In genomic region chr6:31826793-31827285, GRCh38 we compare ENCODE assay signal across 8 cellular contexts. TPM values are rescaled to one million over a fixed set of nuclear protein-coding genes. Genes with fewer than 3 reads are reported as not detected.
A peak's percentile ranks its signal among the peaks of the same experiment; 100 is the strongest.
DNase-seq lines count a peak whose midpoint lies in the region; ATAC-seq and TF ChIP-seq lines count a peak whose summit lies in the region.

No MANE protein-coding gene starts in this region.

- in situ Hi-C loops in GM23248 (cut with MboI), result no loop called here

- 1 to 2% methylated on average over 13 of the region's 13 CpGs for WGBS in GM23248 (ENCODE audit: low coverage in 1 of 2, low lambda C conversion rate in 2 of 2, missing lambda C conversion rate in 2 of 2), 2 experiments

- TF ChIP-seq CTCF in Caco-2 (IDR thresholded peaks at IDR 0.05; ENCODE audit: insufficient read depth in 1 of 2, low read depth in 1 of 2, low read length in 1 of 2, severe bottlenecking in 1 of 2, unreplicated experiment in 1 of 2) (no peak), RWPE1 (conservative IDR thresholded peaks at IDR 0.05; ENCODE audit: low read depth) (no peak)

- no peaks in the 10 kb centered on the region for H3K36me3 ChIP-seq in Caco-2 (ENCODE audit: control insufficient read depth, insufficient read depth, low read length)
- H3K36me3 ChIP-seq in GM23248 (ENCODE audit: low read depth), result no peaks in the 10 kb centered on the region

- no peaks in the 10 kb centered on the region for H4K20me1 ChIP-seq in GM23248 (ENCODE audit: insufficient read depth)

- H3K9me3 ChIP-seq in Caco-2, result no peaks in the 10 kb centered on the region
- no peaks in the 10 kb centered on the region for H3K9me3 ChIP-seq in GM23248 (ENCODE audit: low read depth)

- H3K27ac ChIP-seq in GM23248 (peak overlapping the region; percentile 91), RWPE1 (peak overlapping the region; percentile 95), layer of hippocampus (ENCODE audit: low read depth, low read length) (peak overlapping the region; percentile 100)

- H3K27ac Mint-ChIP-seq in Caco-2 (ENCODE audit: unreplicated experiment), result peak overlapping the region; percentile 99
- H3K27ac Mint-ChIP-seq in central memory CD8-positive, alpha-beta T cell (ENCODE audit: low read depth), result peak overlapping the region; percentile 92
- H3K27ac Mint-ChIP-seq in stimulated activated naive CD8-positive, alpha-beta T cell treated with anti-CD3 and anti-CD28 coated beads, Interleukin-15, amount 100 ng/mL, for 72 hours, result peak overlapping the region; percentile 97

- H3K4me1 ChIP-seq in Caco-2 (peaks cover 39% of the 10 kb centered on the region), GM23248 (ENCODE audit: insufficient read depth) (peaks cover 22% of the 10 kb centered on the region)

- DNase-seq in Caco-2, result peak in 1 of 2 experiments; percentile 76
- peak; percentile 91 for DNase-seq in GM23248
- DNase-seq in RWPE1 (ENCODE audit: low spot score), result peak; percentile 81
- DNase-seq in central memory CD8-positive, alpha-beta T cell (ENCODE audit: low spot score in 2 of 2), result no peak
- DNase-seq in stimulated activated naive CD8-positive, alpha-beta T cell treated with anti-CD3 and anti-CD28 coated beads, Interleukin-15, amount 100 ng/mL, for 72 hours, result no peak
- no peak for DNase-seq in NCI-H748 treated with DMSO at 0.1 percent for 48 hours (lab: John Stamatoyannopoulos, UW)

- CTCF ChIA-PET in Caco-2 (lab: Charles Lee) (interaction anchor here (0.7 to 1.2 kb wide), 6 partner anchors 12 to 146 kb away, joined by 3 to 9 read pairs (median 4); partner anchors contain the start of genes LSM2 and LY6G5C), RWPE1 (lab: Yijun Ruan, JAX) (interaction anchor here (0.7 kb wide), 1 partner anchor 1587 kb away, joined by 4 read pairs; no protein-coding TSS in a partner anchor)

- H3K27me3 ChIP-seq in Caco-2 (replicated peaks; ENCODE audit: control insufficient read depth, insufficient read depth, low read length) (no peaks in the 10 kb centered on the region), GM23248 (replicated peaks; ENCODE audit: insufficient read depth) (no peaks in the 10 kb centered on the region), layer of hippocampus (ENCODE audit: control insufficient read depth, insufficient read depth, low read length) (no peaks in the 10 kb centered on the region)

- ATAC-seq in central memory CD8-positive, alpha-beta T cell (replicated peaks; ENCODE audit: extremely low read depth, poor library complexity, severe bottlenecking), result no peak
- peak; percentile 21 for ATAC-seq in stimulated activated naive CD8-positive, alpha-beta T cell treated with anti-CD3 and anti-CD28 coated beads, Interleukin-15, amount 100 ng/mL, for 72 hours
- ATAC-seq in HG03045 (IDR thresholded peaks at IDR 0.05; ENCODE audit: unreplicated experiment), result no peak

- intact Hi-C loops in Caco-2 (cut with micrococcal nuclease; ENCODE audit: unreplicated experiment), result loop anchor here (1.0 to 5.0 kb wide), 4 partner anchors 21 to 160 kb away; partner anchors contain the start of genes CLIC1, CSNK2B, LSM2 and LY6G5B

- H3K9me3 Mint-ChIP-seq in Caco-2 (ENCODE audit: unreplicated experiment), result no peaks in the 10 kb centered on the region
- no peaks in the 10 kb centered on the region for H3K9me3 Mint-ChIP-seq in central memory CD8-positive, alpha-beta T cell
- H3K9me3 Mint-ChIP-seq in stimulated activated naive CD8-positive, alpha-beta T cell treated with anti-CD3 and anti-CD28 coated beads, Interleukin-15, amount 100 ng/mL, for 72 hours, result no peaks in the 10 kb centered on the region

- no peaks in the 10 kb centered on the region for H3K27me3 Mint-ChIP-seq in Caco-2 (ENCODE audit: insufficient read depth, unreplicated experiment)
- H3K27me3 Mint-ChIP-seq in central memory CD8-positive, alpha-beta T cell, result no peaks in the 10 kb centered on the region
- no peaks in the 10 kb centered on the region for H3K27me3 Mint-ChIP-seq in stimulated activated naive CD8-positive, alpha-beta T cell treated with anti-CD3 and anti-CD28 coated beads, Interleukin-15, amount 100 ng/mL, for 72 hours

- peaks cover 10% of the 10 kb centered on the region for H3K4me1 Mint-ChIP-seq in Caco-2 (ENCODE audit: low read depth, unreplicated experiment)
- H3K4me1 Mint-ChIP-seq in central memory CD8-positive, alpha-beta T cell, result peaks cover 32% of the 10 kb centered on the region
- peaks cover 55% of the 10 kb centered on the region for H3K4me1 Mint-ChIP-seq in stimulated activated naive CD8-positive, alpha-beta T cell treated with anti-CD3 and anti-CD28 coated beads, Interleukin-15, amount 100 ng/mL, for 72 hours

- peaks cover 55% of the 10 kb centered on the region for H3K79me2 ChIP-seq in GM23248 (ENCODE audit: insufficient read depth)

- POLR2A ChIA-PET in Caco-2 (lab: Charles Lee) (interaction anchor here (0.6 to 3.4 kb wide), 35 partner anchors 9 to 1565 kb away, joined by 3 to 79 read pairs (median 4); partner anchors contain the start of genes ABHD16A, APOM, BAG6 and CFB), RWPE1 (lab: Yijun Ruan, JAX; ENCODE audit: low non-redundant PET) (interaction anchor here (0.6 to 1.6 kb wide), 4 partner anchors 8 to 21 kb away, joined by 3 to 32 read pairs (median 6); partner anchors contain the start of genes HSPA1A, HSPA1L and LSM2)

- TSS peak; percentile 87 for BruUV-seq in Caco-2 (replicated peaks; lab: Mats Ljungman, UMichigan)

- peaks cover 43% of the 10 kb centered on the region for H3K36me3 Mint-ChIP-seq in Caco-2 (ENCODE audit: insufficient read depth, unreplicated experiment)
- peaks cover 11% of the 10 kb centered on the region for H3K36me3 Mint-ChIP-seq in central memory CD8-positive, alpha-beta T cell (ENCODE audit: insufficient read depth)

- peak overlapping the region; percentile 96 for H3K4me3 Mint-ChIP-seq in Caco-2 (ENCODE audit: unreplicated experiment)
- H3K4me3 Mint-ChIP-seq in central memory CD8-positive, alpha-beta T cell, result peak overlapping the region; percentile 88
- peak overlapping the region; percentile 89 to 90 for H3K4me3 Mint-ChIP-seq in stimulated activated naive CD8-positive, alpha-beta T cell treated with anti-CD3 and anti-CD28 coated beads, Interleukin-15, amount 100 ng/mL, for 72 hours

- peak overlapping the region; percentile 87 for H3K4me2 ChIP-seq in GM23248 (ENCODE audit: unreplicated experiment)

- peak overlapping the region; percentile 86 for H2AFZ ChIP-seq in GM23248

- H3K4me3 ChIP-seq in Caco-2 (ENCODE audit: low read depth, low read length), result peak overlapping the region; percentile 25
- peak overlapping the region; percentile 72 for H3K4me3 ChIP-seq in GM23248

- peak overlapping the region; percentile 85 for H3K9ac ChIP-seq in GM23248

- peaks cover 24% of the 10 kb centered on the region for H3F3A ChIP-seq in GM23248 (ENCODE audit: insufficient read depth)

- H3K9me2 ChIP-seq in GM23248 (ENCODE audit: insufficient read depth), result no peaks in the 10 kb centered on the region

RNA-seq across cellular contexts. Expression of gene HSPA1B, which starts 0.7 kb away (rescaled TPM):
- 99.0 and 112 TPM in 2 replicates for total RNA-seq in Caco-2 (2022)
- 104 and 124 TPM in 2 replicates for total RNA-seq in GM23248 (2014; rRNA removed; shearing (Covaris generic))
- polyA plus RNA-seq in GM23248 (2016; fragmentation: Nextera tagmentation; extraction: Ambion mirVana), result 58.0 and 61.3 TPM in 2 replicates

RNA-seq across cellular contexts. Expression of gene HSPA1A, which starts 11.5 kb away (rescaled TPM):
- total RNA-seq in Caco-2 (2022), result 77.3 and 96.9 TPM in 2 replicates
- 86.1 and 107 TPM in 2 replicates for total RNA-seq in GM23248 (2014; rRNA removed; shearing (Covaris generic))
- 67.5 and 76.3 TPM in 2 replicates for polyA plus RNA-seq in GM23248 (2016; fragmentation: Nextera tagmentation; extraction: Ambion mirVana)

RNA-seq across cellular contexts. Expression of gene HSPA1L, which starts 11.8 kb away (rescaled TPM):
- 0.86 and 1.6 TPM in 2 replicates for total RNA-seq in Caco-2 (2022)
- 1.3 and 1.7 TPM in 2 replicates for total RNA-seq in GM23248 (2014; rRNA removed; shearing (Covaris generic))
- 0.85 and 0.91 TPM in 2 replicates for polyA plus RNA-seq in GM23248 (2016; fragmentation: Nextera tagmentation; extraction: Ambion mirVana)

RNA-seq across cellular contexts. Expression of gene LSM2, which starts 20.1 kb away (rescaled TPM):
- total RNA-seq in Caco-2 (2022), result 56.3 and 61.2 TPM in 2 replicates
- 32.5 and 40.3 TPM in 2 replicates for total RNA-seq in GM23248 (2014; rRNA removed; shearing (Covaris generic))
- 48.4 and 52.3 TPM in 2 replicates for polyA plus RNA-seq in GM23248 (2016; fragmentation: Nextera tagmentation; extraction: Ambion mirVana)

RNA-seq across cellular contexts. Expression of gene VARS1, which starts 31.3 kb away (rescaled TPM):
- 132 and 135 TPM in 2 replicates for total RNA-seq in Caco-2 (2022)
- 47.6 and 66.4 TPM in 2 replicates for total RNA-seq in GM23248 (2014; rRNA removed; shearing (Covaris generic))
- polyA plus RNA-seq in GM23248 (2016; fragmentation: Nextera tagmentation; extraction: Ambion mirVana), result 39.1 and 39.8 TPM in 2 replicates

Comparison
In these comparisons a context has a peak if more than half of its experiments do, and no peak if none do; other contexts are left out.
1. DNase-seq: peak in GM23248 (single experiment) and RWPE1 (single experiment); none in central memory CD8-positive, alpha-beta T cell (0 of 2), stimulated activated naive CD8-positive, alpha-beta T cell treated with anti-CD3 and anti-CD28 coated beads, Interleukin-15, amount 100 ng/mL, for 72 hours (0 of 2) and NCI-H748 treated with DMSO at 0.1 percent for 48 hours (single experiment).
2. Peak in every context shown above with its lines, with median percentiles within 50 percentile points of each other: H3K27ac Mint-ChIP-seq, H3K4me3 Mint-ChIP-seq and H3K27ac ChIP-seq.